In the genomic region with DNA sequence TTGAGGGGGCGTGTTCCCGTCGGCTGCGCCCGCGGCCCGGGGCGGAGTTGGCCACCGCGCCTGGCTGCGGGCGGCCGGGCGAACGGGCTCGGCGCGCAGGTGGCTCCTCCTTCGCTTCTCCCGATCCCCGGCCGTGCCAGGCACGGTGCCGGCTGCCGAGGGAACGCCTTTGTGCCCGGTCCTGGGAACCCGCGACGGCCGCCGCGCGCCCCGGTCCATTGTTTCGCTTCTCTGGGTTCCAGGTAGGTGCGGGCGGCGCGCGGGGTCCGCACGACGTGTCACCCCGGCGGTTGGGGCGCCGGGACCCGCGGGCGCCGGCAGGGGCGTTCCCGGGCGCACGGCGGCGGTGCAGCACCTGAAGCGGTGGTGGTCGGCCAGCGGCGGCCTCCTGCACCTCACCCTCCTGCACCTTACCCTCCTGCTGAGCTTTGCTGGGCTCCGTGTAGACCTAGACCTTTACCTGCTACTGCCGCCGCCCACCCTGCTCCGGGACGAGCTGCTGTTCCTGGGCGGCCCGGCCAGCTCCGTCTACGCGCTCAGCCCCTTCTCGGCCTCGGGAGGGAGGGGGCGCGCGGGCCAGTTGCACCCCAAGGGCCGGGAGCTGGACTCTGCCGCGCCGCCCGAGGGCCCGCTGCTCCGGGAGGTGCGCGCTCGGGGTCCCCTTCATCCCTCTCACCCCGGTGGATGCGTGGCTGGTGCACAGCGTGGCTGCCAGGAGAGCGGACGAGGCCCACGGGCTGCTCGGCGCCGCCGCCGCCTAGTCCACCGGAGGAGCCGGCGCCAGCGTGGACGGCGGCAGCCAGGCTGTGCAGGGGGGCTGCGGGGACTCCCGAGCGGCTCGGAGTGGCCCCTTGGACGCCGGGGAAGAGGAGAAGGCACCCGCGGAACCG, we compare ENCODE assay signal across 1 cellular context.
TF ChIP-seq lines count a peak whose summit lies in the region.

No MANE protein-coding gene starts in this region.

TF ChIP-seq in WTC11, 78 proteins besides CTCF, POLR2A, EP300 and RAD21 (continued from another document):
- no peak for TF ChIP-seq NFYB (CRISPR knock-in tag; conservative IDR thresholded peaks at IDR 0.05; ENCODE audit: low read depth)
- no peak for TF ChIP-seq ZNF396 (CRISPR knock-in tag; IDR thresholded peaks at IDR 0.05; ENCODE audit: borderline replicate concordance)
- peak; percentile 41; the same call in 1 of the 2 replicates for TF ChIP-seq SP1 (CRISPR knock-in tag; conservative IDR thresholded peaks at IDR 0.05)
- 0 out of 2 replicates have a peak, but pooled peaks have one; percentile 38 for TF ChIP-seq ARID4B (CRISPR knock-in tag; IDR thresholded peaks at IDR 0.05; ENCODE audit: borderline replicate concordance)
- peak; percentile 35; the same call in 1 of the 2 replicates for TF ChIP-seq HMGXB4 (CRISPR knock-in tag; IDR thresholded peaks at IDR 0.05)
- TF ChIP-seq NR1H2 (CRISPR knock-in tag; IDR thresholded peaks at IDR 0.05), result no peak
- no peak for TF ChIP-seq ZNF423 (CRISPR knock-in tag; IDR thresholded peaks at IDR 0.05)
- peak; percentile 29; the same call in 1 of the 2 replicates for TF ChIP-seq MAX (CRISPR knock-in tag; IDR thresholded peaks at IDR 0.05)
- no peak for TF ChIP-seq RORB (CRISPR knock-in tag; IDR thresholded peaks at IDR 0.05)
- no peak for TF ChIP-seq TCF7 (CRISPR knock-in tag; IDR thresholded peaks at IDR 0.05; ENCODE audit: low read depth)
- TF ChIP-seq USF2 (CRISPR knock-in tag; IDR thresholded peaks at IDR 0.05), result no peak
- TF ChIP-seq PRRX2 (CRISPR knock-in tag; IDR thresholded peaks at IDR 0.05), result no peak
- 0 out of 2 replicates have a peak, but pooled peaks have one; percentile 40 for TF ChIP-seq ZBTB43 (CRISPR knock-in tag; IDR thresholded peaks at IDR 0.05)
